ENCODE assay signal across 11 cellular contexts in genomic region chr3:111700054-111700453, GRCh38. TPM values are rescaled to one million over a fixed set of nuclear protein-coding genes. Genes with fewer than 3 reads are reported as not detected.
A peak's percentile ranks its signal among the peaks of the same experiment; 100 is the strongest.
DNase-seq lines count a peak whose midpoint lies in the region; ATAC-seq and TF ChIP-seq lines count a peak whose summit lies in the region.
"Had no signal": no experiment of that assay in that cellular context is flagged by ENCODE, and none has a peak within 500 bp of the region (broad histone marks: within the 10 kb centered on the region; RNA-seq: fewer than 3 reads in every experiment).

No MANE protein-coding gene starts in this region.

- TF ChIP-seq POLR2A in erythroblast (IDR thresholded peaks at IDR 0.05; ENCODE audit: low read length): no peak

- CTCF ChIA-PET in activated CD8-positive, alpha-beta T cell treated with anti-CD3 and anti-CD28 coated beads, Interleukin-2, amount 10 ng/mL, durations not matched to agents 7 days and 5 days (lab: Charles Lee): interaction anchor here (1.0 to 8.1 kb wide), 5 partner anchors 9 to 289 kb away, joined by 3 to 85 read pairs (median 5); no protein-coding TSS in a partner anchor

- H3K27ac Mint-ChIP-seq in activated CD8-positive, alpha-beta T cell treated with anti-CD3 and anti-CD28 coated beads, Interleukin-2, amount 10 ng/mL, durations not matched to agents 7 days and 5 days: peak overlapping the region; percentile 53

- no peak for DNase-seq in activated CD8-positive, alpha-beta T cell treated with anti-CD3 and anti-CD28 coated beads, Interleukin-2, amount 10 ng/mL, durations not matched to agents 7 days and 5 days
- no peak for DNase-seq in activated effector memory CD4-positive, alpha-beta T cell treated with anti-CD3 and anti-CD28 coated beads, Interleukin-2, amount 50 U/mL, for 16 hours
- no peak for DNase-seq in erythroblast (lab: John Stamatoyannopoulos, UW)
- DNase-seq in epidermal melanocyte (ENCODE audit: insufficient read length, low spot score): no peak
- DNase-seq in RPMI8226: no peak
- DNase-seq: activated CD8-positive, alpha-beta memory T cell treated with anti-CD3 and anti-CD28 coated beads, Interleukin-2, amount 50 U/mL, for 4 hours; Karpas-422; stimulated activated CD4-positive, alpha-beta T cell treated with anti-CD3 and anti-CD28 coated beads, Interleukin-12 subunit alpha, Interleukin-12 subunit beta, amount 100 ng/mL, for 4 hours had no signal

- H3K36me3 Mint-ChIP-seq in activated CD8-positive, alpha-beta T cell treated with anti-CD3 and anti-CD28 coated beads, Interleukin-2, amount 10 ng/mL, durations not matched to agents 7 days and 5 days (ENCODE audit: low read depth): peaks cover 26% of the 10 kb centered on the region

- H3K27me3 Mint-ChIP-seq in activated CD8-positive, alpha-beta T cell treated with anti-CD3 and anti-CD28 coated beads, Interleukin-2, amount 10 ng/mL, durations not matched to agents 7 days and 5 days (ENCODE audit: low read depth): no peaks in the 10 kb centered on the region

- POLR2A ChIA-PET in activated CD8-positive, alpha-beta T cell treated with anti-CD3 and anti-CD28 coated beads, Interleukin-2, amount 10 ng/mL, durations not matched to agents 7 days and 5 days (lab: Charles Lee): interaction anchor here (1.7 kb wide), 1 partner anchor 279 kb away, joined by 8 read pairs; the partner anchor contains the start of gene ABHD10

- peaks cover 36% of the 10 kb centered on the region for H3K4me1 Mint-ChIP-seq in activated CD8-positive, alpha-beta T cell treated with anti-CD3 and anti-CD28 coated beads, Interleukin-2, amount 10 ng/mL, durations not matched to agents 7 days and 5 days (ENCODE audit: low read depth)

- H3K4me3 Mint-ChIP-seq in activated CD8-positive, alpha-beta T cell treated with anti-CD3 and anti-CD28 coated beads, Interleukin-2, amount 10 ng/mL, durations not matched to agents 7 days and 5 days: peak overlapping the region; percentile 4

- ATAC-seq in GM18498 (IDR thresholded peaks at IDR 0.05; ENCODE audit: unreplicated experiment): peak; percentile 62
- peak; percentile 52 for ATAC-seq in GM19035 (IDR thresholded peaks at IDR 0.05; ENCODE audit: unreplicated experiment)
- ATAC-seq in HG02884 (IDR thresholded peaks at IDR 0.05; ENCODE audit: unreplicated experiment): peak; percentile 54
- ATAC-seq in activated CD8-positive, alpha-beta T cell treated with anti-CD3 and anti-CD28 coated beads, Interleukin-2, amount 10 ng/mL, durations not matched to agents 7 days and 5 days: peak; percentile 18

- H3K9me3 Mint-ChIP-seq in activated CD8-positive, alpha-beta T cell treated with anti-CD3 and anti-CD28 coated beads, Interleukin-2, amount 10 ng/mL, durations not matched to agents 7 days and 5 days (ENCODE audit: insufficient read depth): no peaks in the 10 kb centered on the region

RNA-seq across cellular contexts. Expression of gene PLCXD2, which starts 25.6 kb away (rescaled TPM):
- 10 to 100 TPM; 14.5 to 16.2 TPM for total RNA-seq in activated CD8-positive, alpha-beta T cell treated with anti-CD3 and anti-CD28 coated beads, Interleukin-2, amount 10 ng/mL, durations not matched to agents 7 days and 5 days
